In genomic region chr7:127847641-127848040, GRCh38 we compare ENCODE assay signal across 25 cellular contexts.
A peak's percentile ranks its signal among the peaks of the same experiment; 100 is the strongest.
DNase-seq lines count a peak whose midpoint lies in the region; ATAC-seq and TF ChIP-seq lines count a peak whose summit lies in the region.
"Had no signal": no experiment of that assay in that cellular context is flagged by ENCODE, and none has a peak within 500 bp of the region (broad histone marks: within the 10 kb centered on the region; RNA-seq: fewer than 3 reads in every experiment).

No MANE protein-coding gene starts in this region.

- POLR2A ChIA-PET in CD4-positive, alpha-beta T cell (lab: Charles Lee) = no interaction called here

- no peaks in the 10 kb centered on the region for H3K9me3 ChIP-seq in HUES48 (ENCODE audit: control insufficient read depth, insufficient read depth, low read length)
- no peaks in the 10 kb centered on the region for H3K9me3 ChIP-seq in CD4-positive, alpha-beta T cell (ENCODE audit: control insufficient read depth, low read length)
- H3K9me3 ChIP-seq: MG63, psoas muscle, thoracic aorta, vagina had no signal

- H3K9ac ChIP-seq in HUES48 (ENCODE audit: low read depth, low read length) = no peak overlapping the region

- peaks cover 47% of the 10 kb centered on the region for H3K36me3 ChIP-seq in HUES48 (ENCODE audit: control insufficient read depth, insufficient read depth, low read length)
- H3K36me3 ChIP-seq: thoracic aorta, vagina had no signal

- no peaks in the 10 kb centered on the region for H3K9me3 Mint-ChIP-seq in Calu3 (ENCODE audit: low read depth, unreplicated experiment)
- H3K9me3 Mint-ChIP-seq in central memory CD8-positive, alpha-beta T cell = no peaks in the 10 kb centered on the region
- no peaks in the 10 kb centered on the region for H3K9me3 Mint-ChIP-seq in CD4-positive, alpha-beta T cell
- H3K9me3 Mint-ChIP-seq: activated CD4-positive, alpha-beta memory T cell treated with anti-CD3 and anti-CD28 coated beads for 36 hours; activated T-helper 17 cell treated with anti-CD3 and anti-CD28 coated beads, Interleukin-2, amount 50 U/mL, for 72 hours; stimulated activated naive CD8-positive, alpha-beta T cell treated with anti-CD3 and anti-CD28 coated beads, Interleukin-15, Interleukin-2, amounts not matched to agents 100 ng/mL and 50 ng/mL, for 24 hours had no signal

- BruUV-seq in Calu3 (replicated peaks; lab: Mats Ljungman, UMichigan) = TSS peak; percentile 13

- H3K4me3 ChIP-seq in HUES48 (ENCODE audit: low read depth, low read length) = peak overlapping the region; percentile 23; the same call in 1 of the 2 replicates
- H3K4me3 ChIP-seq: MG63, psoas muscle, SK-N-MC, skin epidermis, thoracic aorta, vagina had no signal

- no peaks in the 10 kb centered on the region for H3K27me3 ChIP-seq in HUES48 (ENCODE audit: control insufficient read depth, insufficient read depth, low read length)
- no peaks in the 10 kb centered on the region for H3K27me3 ChIP-seq in CD4-positive, alpha-beta T cell (ENCODE audit: control insufficient read depth, insufficient read depth, low read length)
- H3K27me3 ChIP-seq: MG63, vagina had no signal

- peaks cover 13% of the 10 kb centered on the region for H3K36me3 Mint-ChIP-seq in Calu3 (ENCODE audit: insufficient read depth, unreplicated experiment)
- peaks cover 22% of the 10 kb centered on the region for H3K36me3 Mint-ChIP-seq in central memory CD8-positive, alpha-beta T cell (ENCODE audit: insufficient read depth)
- peaks cover 66% of the 10 kb centered on the region for H3K36me3 Mint-ChIP-seq in CD4-positive, alpha-beta T cell (ENCODE audit: low read depth)

- H3K27ac Mint-ChIP-seq in Calu3 (ENCODE audit: unreplicated experiment) = no peak overlapping the region
- peak overlapping the region; percentile 12 for H3K27ac Mint-ChIP-seq in central memory CD8-positive, alpha-beta T cell (ENCODE audit: low read depth)
- no peak overlapping the region for H3K27ac Mint-ChIP-seq in CD4-positive, alpha-beta T cell
- H3K27ac Mint-ChIP-seq: activated CD4-positive, alpha-beta memory T cell treated with anti-CD3 and anti-CD28 coated beads for 36 hours; activated naive CD8-positive, alpha-beta T cell; activated T-helper 17 cell treated with anti-CD3 and anti-CD28 coated beads, Interleukin-2, amount 50 U/mL, for 72 hours; stimulated activated naive CD8-positive, alpha-beta T cell treated with anti-CD3 and anti-CD28 coated beads, Interleukin-15, Interleukin-2, amounts not matched to agents 100 ng/mL and 50 ng/mL, for 24 hours had no signal

- H3K4me1 ChIP-seq in HUES48 (ENCODE audit: control insufficient read depth, insufficient read depth, low read length) = peaks cover 21% of the 10 kb centered on the region

- peak overlapping the region; percentile 58 for H3K27ac ChIP-seq in HUES48 (ENCODE audit: low read depth, low read length)
- no peak overlapping the region for H3K27ac ChIP-seq in CD4-positive, alpha-beta T cell (ENCODE audit: low read depth, low read length)
- H3K27ac ChIP-seq: psoas muscle, SK-N-MC, skin epidermis, thoracic aorta, vagina had no signal

- no peak overlapping the region for H3K4me3 Mint-ChIP-seq in Calu3 (ENCODE audit: low read depth, unreplicated experiment)
- H3K4me3 Mint-ChIP-seq in central memory CD8-positive, alpha-beta T cell = no peak overlapping the region
- H3K4me3 Mint-ChIP-seq in CD4-positive, alpha-beta T cell = no peak overlapping the region
- H3K4me3 Mint-ChIP-seq: activated CD4-positive, alpha-beta memory T cell treated with anti-CD3 and anti-CD28 coated beads for 36 hours; activated naive CD8-positive, alpha-beta T cell; activated T-helper 17 cell treated with anti-CD3 and anti-CD28 coated beads, Interleukin-2, amount 50 U/mL, for 72 hours; CD4-positive, CD25-positive, alpha-beta regulatory T cell; stimulated activated naive CD8-positive, alpha-beta T cell treated with anti-CD3 and anti-CD28 coated beads, Interleukin-15, Interleukin-2, amounts not matched to agents 100 ng/mL and 50 ng/mL, for 24 hours had no signal

- CTCF ChIA-PET in Calu3 (lab: Charles Lee) = no interaction called here
- CTCF ChIA-PET in CD4-positive, alpha-beta T cell (lab: Charles Lee) = interaction anchor here (1.3 kb wide), 1 partner anchor 8 kb away, joined by 4 read pairs; no protein-coding TSS in a partner anchor

- peaks cover 8% of the 10 kb centered on the region for H3K4me1 Mint-ChIP-seq in Calu3 (ENCODE audit: low read depth, unreplicated experiment)
- H3K4me1 Mint-ChIP-seq in central memory CD8-positive, alpha-beta T cell = peaks cover 7% of the 10 kb centered on the region
- no peaks in the 10 kb centered on the region for H3K4me1 Mint-ChIP-seq in CD4-positive, alpha-beta T cell (ENCODE audit: low read depth)

- ATAC-seq in central memory CD8-positive, alpha-beta T cell (replicated peaks; ENCODE audit: extremely low read depth, poor library complexity, severe bottlenecking) = no peak
- no peak for ATAC-seq in CD4-positive, alpha-beta T cell (ENCODE audit: poor library complexity)
- ATAC-seq: activated T-helper 17 cell treated with anti-CD3 and anti-CD28 coated beads, Interleukin-2, amount 50 U/mL, for 72 hours; psoas muscle had no signal

- intact Hi-C loops in Calu3 (cut with micrococcal nuclease; ENCODE audit: unreplicated experiment) = no loop called here
- intact Hi-C loops in CD4-positive, alpha-beta T cell (cut with DNase I, micrococcal nuclease) = no loop called here

- no peak for TF ChIP-seq CTCF in Calu3 (IDR thresholded peaks at IDR 0.05; ENCODE audit: unreplicated experiment)
- no peak for TF ChIP-seq CTCF in CD4-positive, alpha-beta T cell (IDR thresholded peaks at IDR 0.05)

- H3K27me3 Mint-ChIP-seq in Calu3 (ENCODE audit: unreplicated experiment) = no peaks in the 10 kb centered on the region
- H3K27me3 Mint-ChIP-seq in central memory CD8-positive, alpha-beta T cell = no peaks in the 10 kb centered on the region
- no peaks in the 10 kb centered on the region for H3K27me3 Mint-ChIP-seq in CD4-positive, alpha-beta T cell
- H3K27me3 Mint-ChIP-seq: activated CD4-positive, alpha-beta memory T cell treated with anti-CD3 and anti-CD28 coated beads for 36 hours; activated naive CD8-positive, alpha-beta T cell; activated T-helper 17 cell treated with anti-CD3 and anti-CD28 coated beads, Interleukin-2, amount 50 U/mL, for 72 hours; CD4-positive, CD25-positive, alpha-beta regulatory T cell; stimulated activated naive CD8-positive, alpha-beta T cell treated with anti-CD3 and anti-CD28 coated beads, Interleukin-15, Interleukin-2, amounts not matched to agents 100 ng/mL and 50 ng/mL, for 24 hours had no signal

- DNase-seq in Calu3 (no peak), medulla oblongata (ENCODE audit: extremely low spot score) (peak; percentile 36), retina (no peak), kidney tubule cell (ENCODE audit: low spot score) (no peak), NCI-H2227 treated with DMSO at 0.1 percent for 48 hours (lab: John Stamatoyannopoulos, UW) (no peak)
- no peak for DNase-seq in central memory CD8-positive, alpha-beta T cell (ENCODE audit: low spot score in 2 of 2)
- DNase-seq in CD4-positive, alpha-beta T cell = no peak
- DNase-seq: activated CD4-positive, alpha-beta memory T cell treated with anti-CD3 and anti-CD28 coated beads for 36 hours; activated CD8-positive, alpha-beta memory T cell treated with anti-CD3 and anti-CD28 coated beads, Interleukin-2, amount 50 U/mL, for 48 hours; CD4-positive, CD25-positive, alpha-beta regulatory T cell; DMS 273 treated with DMSO at 0.1 percent for 48 hours; H7; KBM-7; kidney; mesenchymal stem cell; MG63; psoas muscle had no signal
